Comparison of ENCODE assay signal across 22 cellular contexts in the genomic region with DNA sequence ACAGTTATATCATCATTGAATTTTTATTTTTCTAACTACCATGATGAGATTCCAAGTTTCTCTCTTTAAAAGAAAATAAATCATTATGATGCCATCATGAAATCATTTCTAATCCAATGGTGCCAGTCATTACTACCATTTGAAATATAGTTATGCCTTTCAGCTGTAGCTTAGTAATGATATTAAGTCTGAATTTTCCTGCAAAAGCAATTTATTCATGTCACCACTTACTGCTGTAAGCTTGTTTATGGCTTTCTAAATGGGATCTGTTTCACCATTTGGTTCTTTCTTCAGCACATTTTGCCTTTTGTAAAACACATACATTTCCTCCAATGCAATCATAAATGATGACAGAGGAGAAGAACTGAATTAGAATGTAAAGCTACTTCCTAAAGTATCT.
"Had no signal": no experiment of that assay in that cellular context is flagged by ENCODE, and none has a peak within 500 bp of the region (broad histone marks: within the 10 kb centered on the region; RNA-seq: fewer than 3 reads in every experiment).

No MANE protein-coding gene starts in this region.

- H2AFZ ChIP-seq: PC-9 had no signal

- H3K4me1 ChIP-seq: SJSA1 had no signal

- H3K27me3 ChIP-seq: MG63, SJSA1 had no signal

- H3K27me3 Mint-ChIP-seq: T-helper 17 cell had no signal

- H3K36me3 ChIP-seq: MG63, SJSA1 had no signal

- H3K27ac ChIP-seq: PC-9, RWPE1, SJSA1, SK-N-MC had no signal

- H3K27ac Mint-ChIP-seq: T-cell, T-helper 17 cell had no signal

- H3K9me3 ChIP-seq: MG63, SJSA1 had no signal

- H3K36me3 Mint-ChIP-seq: T-cell had no signal

- H3K4me2 ChIP-seq: PC-9 had no signal

- DNase-seq: Kasumi-1, KG1, MG63, NCI-H1048, NCI-H1436, NCI-H1694, NCI-H187, NCI-H2171 treated with DMSO at 0.1 percent for 48 hours, NCI-H2227 treated with DMSO at 0.1 percent for 48 hours, NCI-H345, NCI-H446, NCI-H510A treated with DMSO at 0.1 percent for 48 hours, NCI-H526, NCI-H82, PC-9, SHP77, SIG-M5, T-cell, T-helper 17 cell had no signal

- H3K4me3 Mint-ChIP-seq: T-cell, T-helper 17 cell had no signal

- H3K4me1 Mint-ChIP-seq: T-cell, T-helper 17 cell had no signal

- H3K4me3 ChIP-seq: MG63, PC-9, SJSA1, SK-N-MC had no signal
